In genomic region chr11:132504501-132505041, GRCh38 we compare ENCODE assay signal across 15 cellular contexts.
"Had no signal": no experiment of that assay in that cellular context is flagged by ENCODE, and none has a peak within 500 bp of the region (broad histone marks: within the 10 kb centered on the region; RNA-seq: fewer than 3 reads in every experiment).

No MANE protein-coding gene starts in this region.

- H3K27me3 ChIP-seq: cardiac muscle cell, tibial artery, uterus had no signal

- H3K36me3 ChIP-seq: cardiac muscle cell, tibial artery, uterus had no signal

- H3K9me3 ChIP-seq: uterus had no signal

- H3K4me3 ChIP-seq: cardiac muscle cell, lung, tibial artery, uterus had no signal

- DNase-seq: activated CD4-positive, alpha-beta T cell treated with anti-CD3 and anti-CD28 coated beads for 36 hours; activated CD4-positive, alpha-beta T cell treated with anti-CD3 and anti-CD28 coated beads, Interleukin-2, amount 50 U/mL, for 48 hours; activated T-cell treated with anti-CD3 and anti-CD28 coated beads for 4 hours; amniotic stem cell; effector memory CD8-positive, alpha-beta T cell; foreskin fibroblast; hippocampal formation; kidney; nucleus accumbens; posterior cingulate gyrus; stimulated activated naive CD4-positive, alpha-beta T cell; tibial artery; uterus had no signal

- FAIRE-seq: kidney had no signal

- H3K27ac ChIP-seq: cardiac muscle cell, tibial artery, uterus had no signal

- H3K4me1 ChIP-seq: tibial artery, uterus had no signal
